Comparison of ENCODE assay signal across 8 cellular contexts in the genomic region with DNA sequence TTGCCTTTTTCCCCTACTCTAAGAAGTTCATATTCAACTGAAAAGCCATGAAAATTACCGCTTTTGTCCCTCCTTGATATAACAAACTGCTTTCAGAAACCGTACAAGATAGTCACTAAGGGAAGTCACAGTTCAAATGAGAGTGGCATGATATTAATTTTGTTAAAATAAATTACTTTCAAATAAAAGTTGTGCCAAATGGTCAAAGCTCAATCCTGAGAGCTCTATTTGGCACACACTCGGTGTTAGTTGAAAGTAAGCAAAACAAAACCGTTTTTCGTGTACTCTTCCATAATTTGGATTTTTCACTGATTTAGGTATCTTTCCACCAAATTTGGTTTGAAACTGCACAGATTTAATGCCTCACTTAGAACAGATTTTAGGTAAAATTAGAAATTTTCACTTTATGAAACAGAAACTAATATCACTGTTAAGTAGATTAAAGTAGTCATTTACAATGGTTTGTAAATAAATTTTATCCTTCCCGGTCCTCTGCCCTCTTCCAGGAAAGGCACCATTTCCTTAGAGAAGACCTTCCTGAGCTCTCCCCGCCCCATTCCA. TPM values are rescaled to one million over a fixed set of nuclear protein-coding genes. Genes with fewer than 3 reads are reported as not detected.
DNase-seq lines count a peak whose midpoint lies in the region; ATAC-seq, FAIRE-seq and TF ChIP-seq lines count a peak whose summit lies in the region.

No MANE protein-coding gene starts in this region.

- H3K79me2 ChIP-seq in astrocyte (ENCODE audit: insufficient read depth, low read length) = peaks cover 20% of the 10 kb centered on the region

- 5% methylated on average over 7 of the region's 7 CpGs for WGBS in liver

- H3K36me3 Mint-ChIP-seq in activated T-cell treated with anti-CD3 and anti-CD28 coated beads, Interleukin-2, amount 50 U/mL, for 24 hours (ENCODE audit: low read depth) = peaks cover 20% of the 10 kb centered on the region
- H3K36me3 Mint-ChIP-seq in astrocyte (ENCODE audit: low read depth, unreplicated experiment) = peaks cover under 1% of the 10 kb centered on the region

- peaks cover 2% of the 10 kb centered on the region for H3K36me3 ChIP-seq in astrocyte (ENCODE audit: insufficient read depth, low read length)
- H3K36me3 ChIP-seq in liver (ENCODE audit: control insufficient read depth in 4 of 4, insufficient read depth in 3 of 4, low read depth in 1 of 4, low read length in 3 of 4) = no peaks in the 10 kb centered on the region
- H3K36me3 ChIP-seq in tibial artery = no peaks in the 10 kb centered on the region

- H3K4me2 ChIP-seq in astrocyte (ENCODE audit: low read length) = peak overlapping the region; percentile 85

- peaks cover 15% of the 10 kb centered on the region for H3K4me1 ChIP-seq in astrocyte (ENCODE audit: insufficient read depth, low read length)
- H3K4me1 ChIP-seq in liver (ENCODE audit: control insufficient read depth in 4 of 4, insufficient read depth in 4 of 4, low read length in 3 of 4) = peaks cover 2 to 25% (median 16%) of the 10 kb centered on the region in 4 donors
- peaks cover 0 to 52% (median 25%) of the 10 kb centered on the region in 4 donors for H3K4me1 ChIP-seq in tibial artery

- peak overlapping the region; percentile 96 for H2AFZ ChIP-seq in astrocyte (ENCODE audit: low read depth, low read length)

- no peak for ATAC-seq in HG02884 (IDR thresholded peaks at IDR 0.05; ENCODE audit: unreplicated experiment)
- ATAC-seq in HG03108 (IDR thresholded peaks at IDR 0.05; ENCODE audit: unreplicated experiment) = no peak

- FAIRE-seq in astrocyte (lab: Jason Lieb, UNC) = no peak

- DNase-seq in activated T-cell treated with anti-CD3 and anti-CD28 coated beads, Interleukin-2, amount 50 U/mL, for 24 hours = no peak
- DNase-seq in activated T-cell treated with anti-CD3 and anti-CD28 coated beads for 4 hours (no peak), astrocyte (ENCODE audit: low read depth) (no peak), tibial artery (no peak), kidney tubule cell (ENCODE audit: low spot score) (no peak)

- peak overlapping the region; percentile 98 for H3K4me3 Mint-ChIP-seq in activated T-cell treated with anti-CD3 and anti-CD28 coated beads, Interleukin-2, amount 50 U/mL, for 24 hours
- H3K4me3 Mint-ChIP-seq in astrocyte (ENCODE audit: unreplicated experiment) = peak overlapping the region; percentile 98

- H3K27me3 ChIP-seq in astrocyte (ENCODE audit: insufficient read depth, low read length) (no peaks in the 10 kb centered on the region), liver (ENCODE audit: control insufficient read depth in 4 of 4, insufficient read depth in 4 of 4, low read length in 3 of 4) (no peaks in the 10 kb centered on the region), tibial artery (no peaks in the 10 kb centered on the region)

- no peaks in the 10 kb centered on the region for H4K20me1 ChIP-seq in astrocyte (ENCODE audit: insufficient read depth, low read length)

- TF ChIP-seq CTCF in astrocyte (IDR thresholded peaks at IDR 0.05; ENCODE audit: insufficient read depth, low read depth, low read length) (no peak), liver (IDR thresholded peaks at IDR 0.05; ENCODE audit: low read depth, low read length, missing input control) (no peak), tibial artery (IDR thresholded peaks at IDR 0.05) (no peak)

- H3K9me3 ChIP-seq in astrocyte (ENCODE audit: insufficient read depth, low read depth, low read length) (no peaks in the 10 kb centered on the region), liver (ENCODE audit: control insufficient read depth in 4 of 4, low read length in 3 of 4) (no peaks in the 10 kb centered on the region), tibial artery (no peaks in the 10 kb centered on the region)

- intact Hi-C loops in tibial artery (cut with DNase I; ENCODE audit: low total_unique reads) = loop anchor here (10.0 kb wide), 2 partner anchors 106 to 176 kb away; no protein-coding TSS in a partner anchor

- H3K9ac ChIP-seq in astrocyte (ENCODE audit: low read length) (peak overlapping the region; percentile 89), liver (ENCODE audit: low read depth in 1 of 2, low read length in 2 of 2) (peak overlapping the region; percentile 97 to 99)

- H3K27ac Mint-ChIP-seq in activated T-cell treated with anti-CD3 and anti-CD28 coated beads, Interleukin-2, amount 50 U/mL, for 24 hours = peak overlapping the region; percentile 99
- H3K27ac Mint-ChIP-seq in astrocyte (ENCODE audit: unreplicated experiment) = peak overlapping the region; percentile 88

- peaks cover 5% of the 10 kb centered on the region for H3K27me3 Mint-ChIP-seq in activated T-cell treated with anti-CD3 and anti-CD28 coated beads, Interleukin-2, amount 50 U/mL, for 24 hours
- no peaks in the 10 kb centered on the region for H3K27me3 Mint-ChIP-seq in astrocyte (ENCODE audit: low read depth, unreplicated experiment)

- no peak for TF ChIP-seq RAD21 in liver (IDR thresholded peaks at IDR 0.05)

- peak overlapping the region; percentile 92 for H3K4me3 ChIP-seq in astrocyte (ENCODE audit: insufficient read depth, low read depth, low read length)
- peak overlapping the region; percentile 65 to 98 (median 95) for H3K4me3 ChIP-seq in liver (ENCODE audit: low read depth in 1 of 3, low read length in 3 of 3)
- H3K4me3 ChIP-seq in tibial artery = peak overlapping the region; percentile 74 to 88

- H3K27ac ChIP-seq in astrocyte (ENCODE audit: low read depth, low read length) = peak overlapping the region; percentile 86
- peak overlapping the region; percentile 98 to 99 for H3K27ac ChIP-seq in liver (ENCODE audit: low read depth in 1 of 2, low read length in 2 of 2)
- H3K27ac ChIP-seq in tibial artery = peak overlapping the region; percentile 94 to 98

- no peaks in the 10 kb centered on the region for H3K9me3 Mint-ChIP-seq in activated T-cell treated with anti-CD3 and anti-CD28 coated beads, Interleukin-2, amount 50 U/mL, for 24 hours
- no peaks in the 10 kb centered on the region for H3K9me3 Mint-ChIP-seq in astrocyte (ENCODE audit: unreplicated experiment)

- H3K4me1 Mint-ChIP-seq in activated T-cell treated with anti-CD3 and anti-CD28 coated beads, Interleukin-2, amount 50 U/mL, for 24 hours (ENCODE audit: low read depth) = peaks cover 29% of the 10 kb centered on the region
- H3K4me1 Mint-ChIP-seq in astrocyte (ENCODE audit: low read depth, unreplicated experiment) = peaks cover 19% of the 10 kb centered on the region

TF ChIP-seq in liver, 16 proteins besides CTCF, POLR2A, EP300 and RAD21:
- no peak for TF ChIP-seq FOXA1 (IDR thresholded peaks at IDR 0.05)
- TF ChIP-seq, protein P1, sequence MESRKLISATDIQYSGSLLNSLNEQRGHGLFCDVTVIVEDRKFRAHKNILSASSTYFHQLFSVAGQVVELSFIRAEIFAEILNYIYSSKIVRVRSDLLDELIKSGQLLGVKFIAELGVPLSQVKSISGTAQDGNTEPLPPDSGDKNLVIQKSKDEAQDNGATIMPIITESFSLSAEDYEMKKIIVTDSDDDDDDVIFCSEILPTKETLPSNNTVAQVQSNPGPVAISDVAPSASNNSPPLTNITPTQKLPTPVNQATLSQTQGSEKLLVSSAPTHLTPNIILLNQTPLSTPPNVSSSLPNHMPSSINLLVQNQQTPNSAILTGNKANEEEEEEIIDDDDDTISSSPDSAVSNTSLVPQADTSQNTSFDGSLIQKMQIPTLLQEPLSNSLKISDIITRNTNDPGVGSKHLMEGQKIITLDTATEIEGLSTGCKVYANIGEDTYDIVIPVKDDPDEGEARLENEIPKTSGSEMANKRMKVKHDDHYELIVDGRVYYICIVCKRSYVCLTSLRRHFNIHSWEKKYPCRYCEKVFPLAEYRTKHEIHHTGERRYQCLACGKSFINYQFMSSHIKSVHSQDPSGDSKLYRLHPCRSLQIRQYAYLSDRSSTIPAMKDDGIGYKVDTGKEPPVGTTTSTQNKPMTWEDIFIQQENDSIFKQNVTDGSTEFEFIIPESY (IDR thresholded peaks at IDR 0.05) = peak; percentile 25
- peak; percentile 28 for TF ChIP-seq YY1 (IDR thresholded peaks at IDR 0.05)
- no peak for TF ChIP-seq JUND (IDR thresholded peaks at IDR 0.05)
- TF ChIP-seq, protein P2, sequence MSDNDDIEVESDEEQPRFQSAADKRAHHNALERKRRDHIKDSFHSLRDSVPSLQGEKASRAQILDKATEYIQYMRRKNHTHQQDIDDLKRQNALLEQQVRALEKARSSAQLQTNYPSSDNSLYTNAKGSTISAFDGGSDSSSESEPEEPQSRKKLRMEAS (IDR thresholded peaks at IDR 0.05) = peak; percentile 34
TF ChIP-seq in liver: peak in this region for 3.

RNA-seq across cellular contexts. Expression of a gene that starts 0.7 kb away (rescaled TPM):
- 22.8 and 25.5 TPM in 2 replicates for total RNA-seq in astrocyte
- total RNA-seq in liver = 10 to 100 TPM; 23.4 to 46.6 TPM
- 10 to 100 TPM; 21.0 to 24.6 TPM for polyA plus RNA-seq in liver
